Comparison of ENCODE assay signal across 1 cellular context in the genomic region with DNA sequence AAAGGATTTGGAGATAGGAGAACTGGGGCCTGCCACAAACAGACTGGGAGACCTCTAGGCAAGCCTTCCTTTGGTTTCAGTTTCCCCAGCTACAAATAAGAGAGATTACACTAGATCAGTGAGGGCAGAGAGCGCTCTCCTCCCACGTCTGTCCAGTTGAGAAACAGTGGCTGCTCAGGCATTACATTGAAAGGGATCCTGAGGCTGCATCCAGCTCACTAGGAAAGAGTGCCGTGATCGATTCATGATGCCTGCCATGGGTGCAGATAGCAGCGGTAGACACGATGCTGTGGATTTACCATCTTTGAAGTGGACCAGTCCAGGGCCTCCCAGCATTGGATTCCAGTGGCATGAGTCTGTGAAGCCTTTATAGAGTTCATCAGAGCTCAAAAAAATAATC.
TF ChIP-seq lines count a peak whose summit lies in the region.

No MANE protein-coding gene starts in this region.

TF ChIP-seq in HepG2, 621 proteins besides CTCF, POLR2A, EP300 and RAD21 (continued from another document):
- TF ChIP-seq, protein P1, sequence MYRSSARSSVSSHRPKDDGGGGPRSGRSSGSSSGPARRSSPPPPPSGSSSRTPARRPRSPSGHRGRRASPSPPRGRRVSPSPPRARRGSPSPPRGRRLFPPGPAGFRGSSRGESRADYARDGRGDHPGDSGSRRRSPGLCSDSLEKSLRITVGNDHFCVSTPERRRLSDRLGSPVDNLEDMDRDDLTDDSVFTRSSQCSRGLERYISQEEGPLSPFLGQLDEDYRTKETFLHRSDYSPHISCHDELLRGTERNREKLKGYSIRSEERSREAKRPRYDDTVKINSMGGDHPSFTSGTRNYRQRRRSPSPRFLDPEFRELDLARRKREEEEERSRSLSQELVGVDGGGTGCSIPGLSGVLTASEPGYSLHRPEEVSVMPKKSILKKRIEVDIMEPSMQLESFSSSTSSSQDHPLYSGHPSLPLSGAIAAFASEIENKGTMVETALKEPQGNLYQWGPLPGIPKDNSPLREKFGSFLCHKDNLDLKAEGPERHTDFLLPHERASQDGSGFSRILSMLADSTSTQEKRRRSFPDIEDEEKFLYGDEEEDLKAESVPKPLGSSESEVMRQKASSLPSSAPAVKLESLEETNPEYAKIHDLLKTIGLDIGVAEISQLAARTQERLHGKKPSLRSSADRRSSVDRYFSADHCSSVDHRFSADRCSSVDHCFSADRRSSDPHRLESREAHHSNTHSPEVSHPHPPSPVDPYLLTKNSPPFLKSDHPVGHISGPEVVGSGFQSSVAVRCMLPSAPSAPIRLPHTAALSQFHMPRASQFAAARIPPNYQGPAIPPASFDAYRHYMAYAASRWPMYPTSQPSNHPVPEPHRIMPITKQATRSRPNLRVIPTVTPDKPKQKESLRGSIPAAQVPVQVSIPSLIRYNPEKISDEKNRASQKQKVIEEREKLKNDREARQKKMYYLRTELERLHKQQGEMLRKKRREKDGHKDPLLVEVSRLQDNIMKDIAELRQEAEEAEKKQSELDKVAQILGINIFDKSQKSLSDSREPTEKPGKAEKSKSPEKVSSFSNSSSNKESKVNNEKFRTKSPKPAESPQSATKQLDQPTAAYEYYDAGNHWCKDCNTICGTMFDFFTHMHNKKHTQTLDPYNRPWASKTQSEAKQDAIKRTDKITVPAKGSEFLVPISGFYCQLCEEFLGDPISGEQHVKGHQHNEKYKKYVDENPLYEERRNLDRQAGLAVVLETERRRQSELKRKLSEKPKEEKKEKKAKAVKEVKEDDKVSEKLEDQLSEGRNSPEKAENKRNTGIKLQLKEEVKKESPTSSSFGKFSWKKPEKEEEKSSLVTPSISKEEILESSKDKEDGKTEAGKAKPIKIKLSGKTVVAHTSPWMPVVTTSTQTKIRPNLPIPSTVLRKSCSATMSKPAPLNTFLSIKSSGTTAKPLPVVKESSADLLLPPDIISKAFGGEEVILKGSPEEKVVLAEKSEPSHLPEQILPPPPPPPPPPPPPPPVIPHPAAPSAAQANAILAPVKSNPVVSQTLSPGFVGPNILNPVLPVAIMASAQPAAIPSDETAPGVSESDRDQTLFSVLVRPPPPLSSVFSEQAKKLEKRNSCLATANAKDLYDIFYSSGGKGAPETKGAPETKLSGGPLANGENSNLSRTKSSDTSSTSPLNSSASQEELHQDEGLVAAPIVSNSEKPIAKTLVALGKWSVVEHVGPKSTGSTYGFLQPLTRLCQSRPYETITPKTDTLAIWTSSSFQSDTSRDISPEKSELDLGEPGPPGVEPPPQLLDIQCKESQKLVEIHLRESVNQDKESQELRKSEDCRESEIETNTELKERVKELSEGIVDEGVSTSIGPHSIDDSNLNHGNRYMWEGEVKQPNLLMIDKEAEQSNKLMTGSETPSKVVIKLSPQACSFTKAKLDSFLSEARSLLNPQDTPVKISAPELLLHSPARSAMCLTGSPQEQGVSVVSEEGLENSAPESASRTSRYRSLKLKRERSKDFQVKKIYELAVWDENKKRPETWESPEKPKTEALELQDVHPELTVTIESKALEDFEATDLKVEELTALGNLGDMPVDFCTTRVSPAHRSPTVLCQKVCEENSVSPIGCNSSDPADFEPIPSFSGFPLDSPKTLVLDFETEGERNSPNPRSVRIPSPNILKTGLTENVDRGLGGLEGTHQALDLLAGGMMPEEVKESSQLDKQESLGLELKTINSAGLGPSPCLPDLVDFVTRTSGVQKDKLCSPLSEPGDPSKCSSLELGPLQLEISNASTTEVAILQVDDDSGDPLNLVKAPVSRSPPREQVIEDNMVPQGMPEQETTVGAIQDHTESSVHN (CRISPR knock-in tag; IDR thresholded peaks at IDR 0.05) = no peak
- TF ChIP-seq ATF7 (IDR thresholded peaks at IDR 0.05) (no peak), ATF7 (CRISPR knock-in tag; IDR thresholded peaks at IDR 0.05) (no peak)
- TF ChIP-seq, protein P2, sequence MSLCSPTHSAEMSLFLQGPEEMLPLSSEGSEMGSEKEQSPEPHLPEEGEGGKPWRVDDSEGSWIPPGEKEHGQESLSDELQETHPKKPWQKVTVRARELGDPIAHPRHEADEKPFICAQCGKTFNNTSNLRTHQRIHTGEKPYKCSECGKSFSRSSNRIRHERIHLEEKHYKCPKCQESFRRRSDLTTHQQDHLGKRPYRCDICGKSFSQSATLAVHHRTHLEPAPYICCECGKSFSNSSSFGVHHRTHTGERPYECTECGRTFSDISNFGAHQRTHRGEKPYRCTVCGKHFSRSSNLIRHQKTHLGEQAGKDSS (CRISPR knock-in tag; IDR thresholded peaks at IDR 0.05; ENCODE audit: borderline replicate concordance, low read depth) = no peak
